In the genomic region with DNA sequence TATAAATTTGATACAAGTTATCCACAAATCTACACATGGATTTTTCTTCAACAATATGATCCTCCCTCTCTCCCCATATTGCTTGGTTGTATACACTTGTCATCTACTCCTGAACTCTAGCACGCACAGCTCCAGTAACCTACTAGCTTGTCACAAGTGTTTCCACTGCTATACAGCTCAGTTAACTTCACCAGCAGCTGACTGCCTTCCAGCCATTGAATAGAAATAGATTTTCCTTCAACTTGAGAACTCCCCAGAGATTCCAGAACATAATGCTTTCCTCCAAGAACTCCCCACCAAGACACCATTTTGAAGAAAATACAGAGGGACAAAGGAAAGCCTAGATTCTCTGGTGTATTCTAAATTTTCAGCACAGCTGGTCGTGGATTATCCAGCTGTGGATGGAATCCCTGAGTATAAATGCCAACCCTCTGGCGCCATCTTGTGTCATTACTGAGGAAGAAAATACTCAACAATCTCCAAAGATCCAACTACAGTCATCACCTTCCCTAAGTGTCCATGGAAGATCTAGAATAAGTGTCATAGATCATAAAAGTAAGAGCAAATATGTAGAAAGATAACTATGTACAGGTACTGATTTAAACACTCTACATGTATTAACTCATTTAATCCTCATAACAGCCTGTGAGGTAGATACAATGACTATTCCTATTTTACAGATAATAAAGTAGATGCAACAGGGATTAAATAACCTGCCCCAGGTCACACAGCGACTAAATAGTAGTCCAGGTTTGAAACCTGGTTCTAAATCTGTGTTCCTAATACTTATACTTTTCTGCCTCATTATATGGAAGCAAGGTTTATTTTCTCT, we compare ENCODE assay signal across 8 cellular contexts.
DNase-seq lines count a peak whose midpoint lies in the region; ATAC-seq and TF ChIP-seq lines count a peak whose summit lies in the region.

No MANE protein-coding gene starts in this region.

- H3K36me3 ChIP-seq in trophoblast cell (ENCODE audit: control insufficient read depth in 1 of 2, insufficient read depth in 2 of 2, low read length in 2 of 2): peaks cover 15 to 20% of the 10 kb centered on the region in 2 experiments

- H3K4me2 ChIP-seq in trophoblast cell (ENCODE audit: low read length): no peak overlapping the region

- H3K18ac ChIP-seq in trophoblast cell (ENCODE audit: low read length): no peak overlapping the region

- H3K9me3 ChIP-seq in trophoblast cell (ENCODE audit: insufficient read depth, low read depth, low read length): no peaks in the 10 kb centered on the region

- H3K23ac ChIP-seq in trophoblast cell (ENCODE audit: low read length): no peak overlapping the region

- H2AK5ac ChIP-seq in trophoblast cell (ENCODE audit: low read length): peak overlapping the region; percentile 83

- H4K8ac ChIP-seq in trophoblast cell (ENCODE audit: low read depth, low read length): no peak overlapping the region

- peak overlapping the region; percentile 22 for H2BK120ac ChIP-seq in trophoblast cell (ENCODE audit: insufficient read depth, low read length, poor library complexity)

- H3K14ac ChIP-seq in trophoblast cell (ENCODE audit: low read length): no peak overlapping the region

- H3K79me1 ChIP-seq in trophoblast cell (ENCODE audit: low read length): no peaks in the 10 kb centered on the region

- WGBS in trophoblast cell (ENCODE audit: extremely low coverage, insufficient coverage, insufficient read length): no CpG with 5 or more reads among the region's 4 CpGs

- no peak overlapping the region for H2AFZ ChIP-seq in trophoblast cell (ENCODE audit: insufficient read depth, low read length, poor library complexity)

- peak; percentile 81 for TF ChIP-seq CTCF in 22Rv1 (IDR thresholded peaks at IDR 0.05)
- TF ChIP-seq CTCF in GM10266 (IDR thresholded peaks at IDR 0.05; ENCODE audit: control insufficient read depth, insufficient read depth, low read depth, missing control alignments): peak; percentile 64
- peak; percentile 81 for TF ChIP-seq CTCF in VCaP (conservative IDR thresholded peaks at IDR 0.05)

- no peak overlapping the region for H4K91ac ChIP-seq in trophoblast cell (ENCODE audit: low read depth, low read length)

- peak; percentile 23 for DNase-seq in GM10266 (ENCODE audit: extremely low spot score)
- peak; percentile 26 for DNase-seq in NCI-H1105 (lab: John Stamatoyannopoulos, UW)
- peak; percentile 54 for DNase-seq in glomerular visceral epithelial cell (ENCODE audit: extremely low spot score)
- peak; percentile 27 to 83 for DNase-seq in trophoblast cell
- no peak for DNase-seq in activated CD8-positive, alpha-beta memory T cell treated with anti-CD3 and anti-CD28 coated beads, Interleukin-2, amount 50 U/mL, for 48 hours

- H3K4me1 ChIP-seq in trophoblast cell (ENCODE audit: control insufficient read depth in 1 of 2, insufficient read depth in 2 of 2, low read length in 2 of 2): peaks cover 0 to 2% of the 10 kb centered on the region in 2 experiments

- no peak overlapping the region for H2BK5ac ChIP-seq in trophoblast cell (ENCODE audit: low read depth, low read length, poor library complexity)

- no peak overlapping the region for H2BK12ac ChIP-seq in trophoblast cell (ENCODE audit: low read length)

- no peak overlapping the region for H3K9ac ChIP-seq in trophoblast cell (ENCODE audit: low read length)

- no peaks in the 10 kb centered on the region for H3K79me2 ChIP-seq in trophoblast cell (ENCODE audit: control insufficient read depth, insufficient read depth, low read length, poor library complexity)

- H3K27me3 ChIP-seq in trophoblast cell (ENCODE audit: insufficient read depth, low read length): no peaks in the 10 kb centered on the region

- no peak for ATAC-seq in HG02938 (IDR thresholded peaks at IDR 0.05; ENCODE audit: unreplicated experiment)

- H3K4ac ChIP-seq in trophoblast cell (ENCODE audit: low read depth, low read length): no peak overlapping the region

- H3K27ac ChIP-seq in 22Rv1: no peak overlapping the region
- no peak overlapping the region for H3K27ac ChIP-seq in VCaP
- no peak overlapping the region for H3K27ac ChIP-seq in trophoblast cell (ENCODE audit: low read depth, low read length)

- no peak overlapping the region for H3K4me3 ChIP-seq in trophoblast cell (ENCODE audit: low read depth, low read length)

- H4K12ac ChIP-seq in trophoblast cell (ENCODE audit: low read depth, low read length): no peak overlapping the region
